In the genomic region with DNA sequence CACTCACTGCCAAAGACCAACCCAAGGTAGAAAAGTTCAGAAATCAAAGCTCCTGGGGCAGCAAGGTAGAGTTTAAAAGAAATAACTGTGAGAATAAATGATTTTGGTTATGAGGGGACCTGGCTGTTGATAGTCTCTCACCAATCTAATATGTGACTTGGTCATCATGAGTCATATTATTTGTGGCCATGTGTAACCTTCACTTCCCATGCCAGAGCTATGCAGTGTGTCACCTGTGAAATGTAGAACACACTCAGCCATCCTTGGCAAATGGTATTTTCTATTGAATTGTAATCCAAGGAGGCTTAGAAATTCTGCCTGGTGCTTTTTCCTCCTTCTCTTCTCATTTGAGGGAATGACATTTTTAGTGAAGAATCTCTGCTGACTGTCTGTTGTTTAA, we compare ENCODE assay signal across 19 cellular contexts.
A peak's percentile ranks its signal among the peaks of the same experiment; 100 is the strongest.
DNase-seq lines count a peak whose midpoint lies in the region; ATAC-seq and TF ChIP-seq lines count a peak whose summit lies in the region.
"Had no signal": no experiment of that assay in that cellular context is flagged by ENCODE, and none has a peak within 500 bp of the region (broad histone marks: within the 10 kb centered on the region; RNA-seq: fewer than 3 reads in every experiment).

No MANE protein-coding gene starts in this region.

- ATAC-seq in aorta (ENCODE audit: low FRiP score), result no peak
- no peak for ATAC-seq in HG02938 (IDR thresholded peaks at IDR 0.05; ENCODE audit: unreplicated experiment)
- ATAC-seq: A549 had no signal

- no peaks in the 10 kb centered on the region for H3K4me1 ChIP-seq in aorta (ENCODE audit: control insufficient read depth in 1 of 2, insufficient read depth in 2 of 2, low read length in 2 of 2)
- H3K4me1 ChIP-seq: A549, BE2C, Caco-2 had no signal

- intact Hi-C loops in aorta (cut with DNase I), result no loop called here

- no peak overlapping the region for H3K27ac ChIP-seq in aorta (ENCODE audit: low read depth in 1 of 2, low read length in 2 of 2)
- H3K27ac ChIP-seq: A549 had no signal

- H3K27me3 ChIP-seq in kidney epithelial cell (ENCODE audit: control insufficient read depth, insufficient read depth, low read length) (no peaks in the 10 kb centered on the region), aorta (ENCODE audit: control insufficient read depth in 1 of 2, insufficient read depth in 2 of 2, low read length in 1 of 2) (no peaks in the 10 kb centered on the region)
- H3K27me3 ChIP-seq: BE2C had no signal

- DNase-seq in ACHN, result peak; percentile 30
- peak; percentile 74 for DNase-seq in HT1080 (ENCODE audit: low read depth)
- DNase-seq in cerebellar cortex (ENCODE audit: low spot score), result peak; percentile 36
- DNase-seq in kidney epithelial cell (ENCODE audit: low read depth), result peak; percentile 41
- no peak for DNase-seq in aorta
- no peak for DNase-seq in H4 (ENCODE audit: low spot score)
- no peak for DNase-seq in epidermal melanocyte (ENCODE audit: insufficient read length, low spot score)
- DNase-seq: BE2C, Caco-2, DMS 273 treated with DMSO at 0.1 percent for 48 hours, DND-41, GOT3, Karpas-422, NCI-H187 treated with DMSO at 0.1 percent for 48 hours, NCI-H2107, NCI-H510A treated with DMSO at 0.1 percent for 48 hours, NCI-H748 treated with DMSO at 0.1 percent for 48 hours had no signal

- H3K4me3 ChIP-seq in kidney epithelial cell (ENCODE audit: low read depth, low read length), result no peak overlapping the region
- H3K4me3 ChIP-seq in aorta (ENCODE audit: low read length in 2 of 2), result no peak overlapping the region
- H3K4me3 ChIP-seq: A549 had no signal

- no peaks in the 10 kb centered on the region for H3K36me3 ChIP-seq in kidney epithelial cell (ENCODE audit: control insufficient read depth, insufficient read depth, low read length)
- H3K36me3 ChIP-seq in aorta (ENCODE audit: control insufficient read depth in 1 of 2, insufficient read depth in 2 of 2, low read length in 1 of 2), result no peaks in the 10 kb centered on the region
- H3K36me3 ChIP-seq: BE2C had no signal

- no peak for TF ChIP-seq CTCF in kidney epithelial cell (IDR thresholded peaks at IDR 0.05; ENCODE audit: insufficient read depth, low read length, poor library complexity, severe bottlenecking)

- H3K9me3 ChIP-seq in aorta (ENCODE audit: control insufficient read depth, low read length), result no peaks in the 10 kb centered on the region
- H3K9me3 ChIP-seq: A549, BE2C, Caco-2 had no signal

- in situ Hi-C loops in ACHN (cut with HindIII; ENCODE audit: low pct_ligation_motif_present, low pct_unique_long_range_greater_than_20kb, low sequenced_read_pairs), result no loop called here

Comparison
In these comparisons a context has a peak if more than half of its experiments do, and no peak if none do; other contexts are left out.
1. DNase-seq: peak in ACHN (single experiment), HT1080 (single experiment), cerebellar cortex (single experiment) and kidney epithelial cell (single experiment); none in aorta (0 of 2), H4 (single experiment) and epidermal melanocyte (single experiment).